1 cellular context compared by ENCODE assay signal in the genomic region with DNA sequence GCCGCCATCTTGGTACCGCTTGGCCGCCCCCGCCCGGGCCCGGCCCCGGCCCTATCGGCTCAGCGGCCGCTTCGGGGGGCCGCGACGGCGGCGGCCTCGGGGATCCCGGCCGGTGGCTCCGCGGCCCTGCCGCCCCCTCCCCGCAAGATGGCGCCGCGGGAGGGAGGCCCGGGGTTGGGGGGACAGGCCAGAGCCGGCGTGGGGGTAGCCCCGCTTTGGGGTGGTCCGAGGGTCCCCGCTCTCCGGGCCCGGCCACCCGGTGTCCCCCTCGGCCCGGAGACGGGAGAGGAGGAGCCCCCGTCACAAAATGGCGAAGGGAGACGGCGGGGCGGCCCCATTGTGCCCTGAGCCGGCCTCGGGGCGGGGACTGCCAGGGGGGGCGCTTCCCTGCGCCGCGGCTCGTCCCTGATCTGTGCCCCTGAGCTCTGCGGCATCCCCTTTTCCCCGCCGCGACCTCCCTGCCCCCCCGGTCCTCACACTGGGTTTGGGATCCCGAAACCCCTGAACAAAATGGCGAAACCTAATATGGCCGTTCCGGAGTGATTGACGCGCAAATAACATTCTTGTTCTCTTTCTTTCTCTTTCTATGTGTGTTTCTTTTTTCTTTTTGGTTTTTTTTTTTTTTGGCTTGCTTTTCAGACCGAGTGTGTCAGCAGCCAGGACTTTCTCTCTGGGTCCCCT.
TF ChIP-seq lines count a peak whose summit lies in the region.

No MANE protein-coding gene starts in this region.

TF ChIP-seq in K562, 482 proteins besides CTCF, POLR2A, EP300 and RAD21 (continued from another document):
- TF ChIP-seq, protein P1, sequence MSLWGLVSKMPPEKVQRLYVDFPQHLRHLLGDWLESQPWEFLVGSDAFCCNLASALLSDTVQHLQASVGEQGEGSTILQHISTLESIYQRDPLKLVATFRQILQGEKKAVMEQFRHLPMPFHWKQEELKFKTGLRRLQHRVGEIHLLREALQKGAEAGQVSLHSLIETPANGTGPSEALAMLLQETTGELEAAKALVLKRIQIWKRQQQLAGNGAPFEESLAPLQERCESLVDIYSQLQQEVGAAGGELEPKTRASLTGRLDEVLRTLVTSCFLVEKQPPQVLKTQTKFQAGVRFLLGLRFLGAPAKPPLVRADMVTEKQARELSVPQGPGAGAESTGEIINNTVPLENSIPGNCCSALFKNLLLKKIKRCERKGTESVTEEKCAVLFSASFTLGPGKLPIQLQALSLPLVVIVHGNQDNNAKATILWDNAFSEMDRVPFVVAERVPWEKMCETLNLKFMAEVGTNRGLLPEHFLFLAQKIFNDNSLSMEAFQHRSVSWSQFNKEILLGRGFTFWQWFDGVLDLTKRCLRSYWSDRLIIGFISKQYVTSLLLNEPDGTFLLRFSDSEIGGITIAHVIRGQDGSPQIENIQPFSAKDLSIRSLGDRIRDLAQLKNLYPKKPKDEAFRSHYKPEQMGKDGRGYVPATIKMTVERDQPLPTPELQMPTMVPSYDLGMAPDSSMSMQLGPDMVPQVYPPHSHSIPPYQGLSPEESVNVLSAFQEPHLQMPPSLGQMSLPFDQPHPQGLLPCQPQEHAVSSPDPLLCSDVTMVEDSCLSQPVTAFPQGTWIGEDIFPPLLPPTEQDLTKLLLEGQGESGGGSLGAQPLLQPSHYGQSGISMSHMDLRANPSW (CRISPR knock-in tag; IDR thresholded peaks at IDR 0.05), result no peak
- TF ChIP-seq ZC3H4 (CRISPR knock-in tag; IDR thresholded peaks at IDR 0.05; ENCODE audit: borderline replicate concordance) (0 out of 2 replicates have a peak, but pooled peaks have one; percentile 57), JUND (IDR thresholded peaks at IDR 0.05; ENCODE audit: borderline replicate concordance, low read depth, low read length) (no peak), JUND (tag; IDR thresholded peaks at IDR 0.05; ENCODE audit: borderline replicate concordance, low read depth, low read length) (no peak), ATF1 (CRISPR knock-in tag; IDR thresholded peaks at IDR 0.05) (no peak), ATF1 (tag; IDR thresholded peaks at IDR 0.05) (no peak), TCF7L2 (IDR thresholded peaks at IDR 0.05; ENCODE audit: low read depth, low read length) (no peak), DACH1 (IDR thresholded peaks at IDR 0.05; ENCODE audit: partially characterized antibody) (no peak), PHTF2 (CRISPR knock-in tag; IDR thresholded peaks at IDR 0.05) (no peak), SREBF1 (IDR thresholded peaks at IDR 0.05; ENCODE audit: borderline replicate concordance, low read depth, low read length) (no peak), CHD1 (IDR thresholded peaks at IDR 0.05; ENCODE audit: low read length) (peak; percentile 31), SETDB1 (IDR thresholded peaks at IDR 0.05; ENCODE audit: low read length) (no peak), CHD4 (IDR thresholded peaks at IDR 0.05; ENCODE audit: insufficient read depth, insufficient replicate concordance, low read depth, low read length, poor library complexity, severe bottlenecking) (no peak), ZNF23 (CRISPR knock-in tag; IDR thresholded peaks at IDR 0.05) (no peak), HNRNPUL1 (IDR thresholded peaks at IDR 0.05; ENCODE audit: low read length) (no peak), TCF3 (CRISPR knock-in tag; IDR thresholded peaks at IDR 0.05) (no peak), RCOR1 (IDR thresholded peaks at IDR 0.05; ENCODE audit: borderline replicate concordance in 1 of 2, low read depth in 2 of 2, low read length in 2 of 2) (no peak), HMGN3 (IDR thresholded peaks at IDR 0.05; ENCODE audit: borderline replicate concordance, extremely low read depth, insufficient read length, low read depth, low read length) (peak; percentile 41), ZNF644 (tag; IDR thresholded peaks at IDR 0.05; ENCODE audit: low read depth) (0 out of 2 replicates have a peak, but pooled peaks have one; percentile 43), MTA1 (IDR thresholded peaks at IDR 0.05; ENCODE audit: borderline replicate concordance) (no peak), SMAD1 (IDR thresholded peaks at IDR 0.05; ENCODE audit: low read depth, low read length, partially characterized antibody) (no peak), RBM25 (IDR thresholded peaks at IDR 0.05; ENCODE audit: low read depth, low read length, severe bottlenecking) (no peak), HDAC2 (IDR thresholded peaks at IDR 0.05) (no peak), ZSCAN29 (IDR thresholded peaks at IDR 0.05) (no peak), ZNF175 (CRISPR knock-in tag; IDR thresholded peaks at IDR 0.05; ENCODE audit: low read depth) (no peak), ZNF253 (CRISPR knock-in tag; conservative IDR thresholded peaks at IDR 0.05) (no peak), DNMT1 (IDR thresholded peaks at IDR 0.05) (no peak)
- TF ChIP-seq, protein P2, sequence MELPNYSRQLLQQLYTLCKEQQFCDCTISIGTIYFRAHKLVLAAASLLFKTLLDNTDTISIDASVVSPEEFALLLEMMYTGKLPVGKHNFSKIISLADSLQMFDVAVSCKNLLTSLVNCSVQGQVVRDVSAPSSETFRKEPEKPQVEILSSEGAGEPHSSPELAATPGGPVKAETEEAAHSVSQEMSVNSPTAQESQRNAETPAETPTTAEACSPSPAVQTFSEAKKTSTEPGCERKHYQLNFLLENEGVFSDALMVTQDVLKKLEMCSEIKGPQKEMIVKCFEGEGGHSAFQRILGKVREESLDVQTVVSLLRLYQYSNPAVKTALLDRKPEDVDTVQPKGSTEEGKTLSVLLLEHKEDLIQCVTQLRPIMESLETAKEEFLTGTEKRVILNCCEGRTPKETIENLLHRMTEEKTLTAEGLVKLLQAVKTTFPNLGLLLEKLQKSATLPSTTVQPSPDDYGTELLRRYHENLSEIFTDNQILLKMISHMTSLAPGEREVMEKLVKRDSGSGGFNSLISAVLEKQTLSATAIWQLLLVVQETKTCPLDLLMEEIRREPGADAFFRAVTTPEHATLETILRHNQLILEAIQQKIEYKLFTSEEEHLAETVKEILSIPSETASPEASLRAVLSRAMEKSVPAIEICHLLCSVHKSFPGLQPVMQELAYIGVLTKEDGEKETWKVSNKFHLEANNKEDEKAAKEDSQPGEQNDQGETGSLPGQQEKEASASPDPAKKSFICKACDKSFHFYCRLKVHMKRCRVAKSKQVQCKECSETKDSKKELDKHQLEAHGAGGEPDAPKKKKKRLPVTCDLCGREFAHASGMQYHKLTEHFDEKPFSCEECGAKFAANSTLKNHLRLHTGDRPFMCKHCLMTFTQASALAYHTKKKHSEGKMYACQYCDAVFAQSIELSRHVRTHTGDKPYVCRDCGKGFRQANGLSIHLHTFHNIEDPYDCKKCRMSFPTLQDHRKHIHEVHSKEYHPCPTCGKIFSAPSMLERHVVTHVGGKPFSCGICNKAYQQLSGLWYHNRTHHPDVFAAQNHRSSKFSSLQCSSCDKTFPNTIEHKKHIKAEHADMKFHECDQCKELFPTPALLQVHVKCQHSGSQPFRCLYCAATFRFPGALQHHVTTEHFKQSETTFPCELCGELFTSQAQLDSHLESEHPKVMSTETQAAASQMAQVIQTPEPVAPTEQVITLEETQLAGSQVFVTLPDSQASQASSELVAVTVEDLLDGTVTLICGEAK (IDR thresholded peaks at IDR 0.05), result 0 out of 2 replicates have a peak, but pooled peaks have one; percentile 28
- TF ChIP-seq, protein P2 (CRISPR knock-in tag; IDR thresholded peaks at IDR 0.05), result no peak
- TF ChIP-seq, protein P3, sequence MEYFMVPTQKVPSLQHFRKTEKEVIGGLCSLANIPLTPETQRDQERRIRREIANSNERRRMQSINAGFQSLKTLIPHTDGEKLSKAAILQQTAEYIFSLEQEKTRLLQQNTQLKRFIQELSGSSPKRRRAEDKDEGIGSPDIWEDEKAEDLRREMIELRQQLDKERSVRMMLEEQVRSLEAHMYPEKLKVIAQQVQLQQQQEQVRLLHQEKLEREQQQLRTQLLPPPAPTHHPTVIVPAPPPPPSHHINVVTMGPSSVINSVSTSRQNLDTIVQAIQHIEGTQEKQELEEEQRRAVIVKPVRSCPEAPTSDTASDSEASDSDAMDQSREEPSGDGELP (CRISPR knock-in tag; IDR thresholded peaks at IDR 0.05; ENCODE audit: borderline replicate concordance), result 0 out of 2 replicates have a peak, but pooled peaks have one; percentile 5
- TF ChIP-seq, protein P4, sequence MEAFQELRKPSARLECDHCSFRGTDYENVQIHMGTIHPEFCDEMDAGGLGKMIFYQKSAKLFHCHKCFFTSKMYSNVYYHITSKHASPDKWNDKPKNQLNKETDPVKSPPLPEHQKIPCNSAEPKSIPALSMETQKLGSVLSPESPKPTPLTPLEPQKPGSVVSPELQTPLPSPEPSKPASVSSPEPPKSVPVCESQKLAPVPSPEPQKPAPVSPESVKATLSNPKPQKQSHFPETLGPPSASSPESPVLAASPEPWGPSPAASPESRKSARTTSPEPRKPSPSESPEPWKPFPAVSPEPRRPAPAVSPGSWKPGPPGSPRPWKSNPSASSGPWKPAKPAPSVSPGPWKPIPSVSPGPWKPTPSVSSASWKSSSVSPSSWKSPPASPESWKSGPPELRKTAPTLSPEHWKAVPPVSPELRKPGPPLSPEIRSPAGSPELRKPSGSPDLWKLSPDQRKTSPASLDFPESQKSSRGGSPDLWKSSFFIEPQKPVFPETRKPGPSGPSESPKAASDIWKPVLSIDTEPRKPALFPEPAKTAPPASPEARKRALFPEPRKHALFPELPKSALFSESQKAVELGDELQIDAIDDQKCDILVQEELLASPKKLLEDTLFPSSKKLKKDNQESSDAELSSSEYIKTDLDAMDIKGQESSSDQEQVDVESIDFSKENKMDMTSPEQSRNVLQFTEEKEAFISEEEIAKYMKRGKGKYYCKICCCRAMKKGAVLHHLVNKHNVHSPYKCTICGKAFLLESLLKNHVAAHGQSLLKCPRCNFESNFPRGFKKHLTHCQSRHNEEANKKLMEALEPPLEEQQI (IDR thresholded peaks at IDR 0.05), result no peak
- TF ChIP-seq, protein P5, sequence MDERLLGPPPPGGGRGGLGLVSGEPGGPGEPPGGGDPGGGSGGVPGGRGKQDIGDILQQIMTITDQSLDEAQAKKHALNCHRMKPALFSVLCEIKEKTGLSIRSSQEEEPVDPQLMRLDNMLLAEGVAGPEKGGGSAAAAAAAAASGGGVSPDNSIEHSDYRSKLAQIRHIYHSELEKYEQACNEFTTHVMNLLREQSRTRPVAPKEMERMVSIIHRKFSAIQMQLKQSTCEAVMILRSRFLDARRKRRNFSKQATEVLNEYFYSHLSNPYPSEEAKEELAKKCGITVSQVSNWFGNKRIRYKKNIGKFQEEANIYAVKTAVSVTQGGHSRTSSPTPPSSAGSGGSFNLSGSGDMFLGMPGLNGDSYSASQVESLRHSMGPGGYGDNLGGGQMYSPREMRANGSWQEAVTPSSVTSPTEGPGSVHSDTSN (CRISPR knock-in tag; IDR thresholded peaks at IDR 0.05; ENCODE audit: low read depth), result no peak
- TF ChIP-seq, protein P5 (tag; conservative IDR thresholded peaks at IDR 0.05; ENCODE audit: low read depth), result peak; percentile 67
